Comparison of ENCODE assay signal across 40 cellular contexts in the genomic region with DNA sequence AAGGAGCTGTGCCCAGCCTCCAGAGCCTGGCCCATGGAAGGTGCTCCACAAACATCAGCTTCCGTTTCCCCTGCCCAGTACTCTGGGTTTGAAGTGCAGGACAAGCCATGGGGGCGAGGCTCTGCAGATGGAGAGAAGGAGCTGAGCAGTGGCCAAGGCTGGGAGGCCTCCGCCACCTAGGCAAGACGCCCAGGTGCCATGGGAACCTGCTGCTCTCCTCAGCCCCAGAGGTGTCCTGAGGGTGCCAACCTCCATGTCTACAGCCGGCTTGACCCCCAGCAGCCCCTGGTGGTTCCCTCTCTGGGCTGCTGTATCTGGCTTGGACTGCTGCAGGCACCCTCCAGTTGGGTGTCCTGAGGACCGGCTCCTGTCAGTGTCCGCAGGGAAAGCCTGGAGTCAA. TPM values are rescaled to one million over a fixed set of nuclear protein-coding genes. Genes with fewer than 3 reads are reported as not detected.
"Had no signal": no experiment of that assay in that cellular context is flagged by ENCODE, and none has a peak within 500 bp of the region (broad histone marks: within the 10 kb centered on the region; RNA-seq: fewer than 3 reads in every experiment).

No MANE protein-coding gene starts in this region.

- H3K4me1 Mint-ChIP-seq: activated B cell treated with CpG ODN at 0.5 μM for 24 hours had no signal

- H3K9me3 ChIP-seq: adrenal gland, ascending aorta, breast epithelium, colonic mucosa, esophagus squamous epithelium, gastroesophageal sphincter had no signal

- H3K4me3 ChIP-seq: adrenal gland, ascending aorta, breast epithelium, cardiac muscle cell, colonic mucosa, esophagus squamous epithelium, gastroesophageal sphincter had no signal

- H3K27me3 ChIP-seq: adrenal gland, ascending aorta, breast epithelium, colonic mucosa, esophagus squamous epithelium had no signal

- H3K9me3 Mint-ChIP-seq: activated B cell treated with CpG ODN at 0.5 μM for 24 hours; activated CD8-positive, alpha-beta T cell treated with anti-CD3 and anti-CD28 coated beads for 36 hours; activated naive CD4-positive, alpha-beta T cell treated with anti-CD3 and anti-CD28 coated beads for 36 hours; activated naive CD4-positive, alpha-beta T cell treated with anti-CD3 and anti-CD28 coated beads, Interleukin-2, amount 50 U/mL, for 24 hours; activated naive CD8-positive, alpha-beta T cell treated with anti-CD3 and anti-CD28 coated beads for 36 hours; activated naive CD8-positive, alpha-beta T cell treated with anti-CD3 and anti-CD28 coated beads, Interleukin-2, amount 50 U/mL, for 24 hours; activated T-cell treated with anti-CD3 and anti-CD28 coated beads, Interleukin-2, amount 50 U/mL, for 4 hours; activated T-helper 1 cell treated with anti-CD3 and anti-CD28 coated beads, Interleukin-12 subunit alpha, Interleukin-12 subunit beta, Interleukin-2, Interleukin-4 antibody, amounts not matched to agents 30 ng/mL and 10 ng/mL and 1 ng/mL, durations not matched to agents 14 hours and 24 hours and 36 hours; activated T-helper 2 cell treated with anti-CD3 and anti-CD28 coated beads, Interferon-gamma antibody, Interleukin-2, Interleukin-4, amounts not matched to agents 10 μg/mL and 5 μg/mL and 100 μg/mL, durations not matched to agents 14 hours and 24 hours and 36 hours; T-helper 2 cell treated with Interferon-gamma antibody and Interleukin-4, amounts not matched to agents 5 μg/mL and 100 μg/mL, for 36 hours had no signal

- DNase-seq: activated B cell treated with CpG ODN at 0.5 μM for 24 hours; activated CD4-positive, alpha-beta T cell treated with anti-CD3 and anti-CD28 coated beads for 48 hours; activated CD4-positive, alpha-beta T cell treated with anti-CD3 and anti-CD28 coated beads, Interleukin-2, amount 50 U/mL, for 1 hour; activated CD4-positive, alpha-beta T cell treated with anti-CD3 and anti-CD28 coated beads, Interleukin-2, amount 50 U/mL, for 48 hours; activated CD8-positive, alpha-beta memory T cell treated with anti-CD3 and anti-CD28 coated beads for 24 hours; activated CD8-positive, alpha-beta T cell treated with anti-CD3 and anti-CD28 coated beads for 36 hours; activated effector memory CD4-positive, alpha-beta T cell treated with anti-CD3 and anti-CD28 coated beads, Interleukin-2, amount 50 U/mL, for 16 hours; activated naive CD4-positive, alpha-beta T cell treated with anti-CD3 and anti-CD28 coated beads for 36 hours; activated naive CD8-positive, alpha-beta T cell treated with anti-CD3 and anti-CD28 coated beads for 36 hours; activated naive CD8-positive, alpha-beta T cell treated with anti-CD3 and anti-CD28 coated beads, Interleukin-2, amount 50 U/mL, for 24 hours; activated T-cell treated with anti-CD3 and anti-CD28 coated beads, Interleukin-2, amount 50 U/mL, for 4 hours; adrenal gland; amygdala; central memory CD4-positive, alpha-beta T cell; cerebellar nuclear complex; colonic mucosa; effector CD8-positive, alpha-beta T cell; esophagus squamous epithelium; foreskin melanocyte; T-helper 1 cell; T-helper 17 cell; T1000; WERI-Rb-1 had no signal

- ATAC-seq: activated CD4-positive, CD25-positive, alpha-beta regulatory T cell treated with anti-CD3 and anti-CD28 coated beads, Interleukin-2, amount 50 U/mL, for 24 hours; activated CD8-positive, alpha-beta T cell treated with anti-CD3 and anti-CD28 coated beads for 36 hours; activated naive CD8-positive, alpha-beta T cell treated with anti-CD3 and anti-CD28 coated beads, Interleukin-2, amount 50 U/mL, for 24 hours; activated T-cell treated with anti-CD3 and anti-CD28 coated beads, Interleukin-2, amount 50 U/mL, for 4 hours; gastroesophageal sphincter; T-helper 17 cell had no signal

- H3K4me1 ChIP-seq: adrenal gland, ascending aorta, colonic mucosa had no signal

- H3K36me3 Mint-ChIP-seq: activated naive CD4-positive, alpha-beta T cell treated with anti-CD3 and anti-CD28 coated beads, Interleukin-2, amount 50 U/mL, for 24 hours; activated naive CD8-positive, alpha-beta T cell treated with anti-CD3 and anti-CD28 coated beads for 36 hours; brain had no signal

- H3K4me3 Mint-ChIP-seq: activated B cell treated with CpG ODN at 0.5 μM for 24 hours; activated CD8-positive, alpha-beta T cell treated with anti-CD3 and anti-CD28 coated beads for 36 hours; activated naive CD4-positive, alpha-beta T cell treated with anti-CD3 and anti-CD28 coated beads for 36 hours; activated naive CD4-positive, alpha-beta T cell treated with anti-CD3 and anti-CD28 coated beads, Interleukin-2, amount 50 U/mL, for 24 hours; activated naive CD8-positive, alpha-beta T cell treated with anti-CD3 and anti-CD28 coated beads for 36 hours; activated naive CD8-positive, alpha-beta T cell treated with anti-CD3 and anti-CD28 coated beads, Interleukin-2, amount 50 U/mL, for 24 hours; activated T-cell treated with anti-CD3 and anti-CD28 coated beads, Interleukin-2, amount 50 U/mL, for 4 hours; activated T-helper 1 cell treated with anti-CD3 and anti-CD28 coated beads, Interleukin-12 subunit alpha, Interleukin-12 subunit beta, Interleukin-2, Interleukin-4 antibody, amounts not matched to agents 30 ng/mL and 10 ng/mL and 1 ng/mL, durations not matched to agents 14 hours and 24 hours and 36 hours; brain; T-helper 17 cell; T-helper 2 cell treated with Interferon-gamma antibody and Interleukin-4, amounts not matched to agents 5 μg/mL and 100 μg/mL, for 36 hours had no signal

- H3K27ac Mint-ChIP-seq: activated B cell treated with CpG ODN at 0.5 μM for 24 hours; activated CD8-positive, alpha-beta T cell treated with anti-CD3 and anti-CD28 coated beads for 36 hours; activated naive CD4-positive, alpha-beta T cell treated with anti-CD3 and anti-CD28 coated beads for 36 hours; activated naive CD8-positive, alpha-beta T cell treated with anti-CD3 and anti-CD28 coated beads for 36 hours; activated naive CD8-positive, alpha-beta T cell treated with anti-CD3 and anti-CD28 coated beads, Interleukin-2, amount 50 U/mL, for 24 hours; activated T-helper 1 cell treated with anti-CD3 and anti-CD28 coated beads, Interleukin-12 subunit alpha, Interleukin-12 subunit beta, Interleukin-2, Interleukin-4 antibody, amounts not matched to agents 30 ng/mL and 10 ng/mL and 1 ng/mL, durations not matched to agents 14 hours and 24 hours and 36 hours; activated T-helper 2 cell treated with anti-CD3 and anti-CD28 coated beads, Interferon-gamma antibody, Interleukin-2, Interleukin-4, amounts not matched to agents 10 μg/mL and 5 μg/mL and 100 μg/mL, durations not matched to agents 14 hours and 24 hours and 36 hours; brain; T-helper 17 cell; T-helper 2 cell treated with Interferon-gamma antibody and Interleukin-4, amounts not matched to agents 5 μg/mL and 100 μg/mL, for 36 hours had no signal

- H3K27ac ChIP-seq: adrenal gland, ascending aorta, cardiac muscle cell, colonic mucosa, epithelial cell of prostate, gastroesophageal sphincter, WERI-Rb-1 had no signal

- H3K27me3 Mint-ChIP-seq: activated CD8-positive, alpha-beta T cell treated with anti-CD3 and anti-CD28 coated beads for 36 hours; activated naive CD8-positive, alpha-beta T cell treated with anti-CD3 and anti-CD28 coated beads for 36 hours; activated naive CD8-positive, alpha-beta T cell treated with anti-CD3 and anti-CD28 coated beads, Interleukin-2, amount 50 U/mL, for 24 hours had no signal

- H3K36me3 ChIP-seq: adrenal gland, ascending aorta, breast epithelium, cardiac muscle cell, colonic mucosa, esophagus squamous epithelium, gastroesophageal sphincter, WERI-Rb-1 had no signal

RNA-seq across cellular contexts. Expression of gene KRT71, which starts 12.4 kb away (rescaled TPM):
- total RNA-seq: activated B cell treated with CpG ODN at 0.5 μM for 24 hours; activated CD8-positive, alpha-beta T cell treated with anti-CD3 and anti-CD28 coated beads for 36 hours; activated naive CD4-positive, alpha-beta T cell treated with anti-CD3 and anti-CD28 coated beads for 36 hours; activated naive CD8-positive, alpha-beta T cell treated with anti-CD3 and anti-CD28 coated beads for 36 hours; activated T-cell treated with anti-CD3 and anti-CD28 coated beads, Interleukin-2, amount 50 U/mL, for 4 hours; activated T-helper 1 cell treated with anti-CD3 and anti-CD28 coated beads, Interleukin-12 subunit alpha, Interleukin-12 subunit beta, Interleukin-2, Interleukin-4 antibody, amounts not matched to agents 30 ng/mL and 10 ng/mL and 1 ng/mL, durations not matched to agents 14 hours and 24 hours and 36 hours; activated T-helper 2 cell treated with anti-CD3 and anti-CD28 coated beads, Interferon-gamma antibody, Interleukin-2, Interleukin-4, amounts not matched to agents 10 μg/mL and 5 μg/mL and 100 μg/mL, durations not matched to agents 14 hours and 24 hours and 36 hours; adrenal gland; ascending aorta; cardiac muscle cell; colonic mucosa; dermis microvascular lymphatic vessel endothelial cell; endothelial cell of umbilical vein; esophagus squamous epithelium; fibroblast of lung; fibroblast of villous mesenchyme; gastroesophageal sphincter; glomerular endothelial cell; T-helper 17 cell had no signal
- polyA plus RNA-seq: adrenal gland, cardiac muscle cell, endothelial cell of umbilical vein, esophagus, fibroblast of lung had no signal

RNA-seq across cellular contexts. Expression of gene KRT5, which starts 20.3 kb away (rescaled TPM):
- total RNA-seq: activated B cell treated with CpG ODN at 0.5 μM for 24 hours; activated CD8-positive, alpha-beta T cell treated with anti-CD3 and anti-CD28 coated beads for 36 hours; activated naive CD4-positive, alpha-beta T cell treated with anti-CD3 and anti-CD28 coated beads for 36 hours; activated naive CD8-positive, alpha-beta T cell treated with anti-CD3 and anti-CD28 coated beads for 36 hours; activated T-cell treated with anti-CD3 and anti-CD28 coated beads, Interleukin-2, amount 50 U/mL, for 4 hours; activated T-helper 1 cell treated with anti-CD3 and anti-CD28 coated beads, Interleukin-12 subunit alpha, Interleukin-12 subunit beta, Interleukin-2, Interleukin-4 antibody, amounts not matched to agents 30 ng/mL and 10 ng/mL and 1 ng/mL, durations not matched to agents 14 hours and 24 hours and 36 hours; activated T-helper 2 cell treated with anti-CD3 and anti-CD28 coated beads, Interferon-gamma antibody, Interleukin-2, Interleukin-4, amounts not matched to agents 10 μg/mL and 5 μg/mL and 100 μg/mL, durations not matched to agents 14 hours and 24 hours and 36 hours; cardiac muscle cell; colonic mucosa; fibroblast of lung; glomerular endothelial cell; T-helper 17 cell had no signal

RNA-seq across cellular contexts. Expression of gene KRT74, which starts 33.1 kb away (rescaled TPM):
- total RNA-seq: activated B cell treated with CpG ODN at 0.5 μM for 24 hours; activated CD8-positive, alpha-beta T cell treated with anti-CD3 and anti-CD28 coated beads for 36 hours; activated naive CD4-positive, alpha-beta T cell treated with anti-CD3 and anti-CD28 coated beads for 36 hours; activated naive CD8-positive, alpha-beta T cell treated with anti-CD3 and anti-CD28 coated beads for 36 hours; activated T-cell treated with anti-CD3 and anti-CD28 coated beads, Interleukin-2, amount 50 U/mL, for 4 hours; activated T-helper 1 cell treated with anti-CD3 and anti-CD28 coated beads, Interleukin-12 subunit alpha, Interleukin-12 subunit beta, Interleukin-2, Interleukin-4 antibody, amounts not matched to agents 30 ng/mL and 10 ng/mL and 1 ng/mL, durations not matched to agents 14 hours and 24 hours and 36 hours; activated T-helper 2 cell treated with anti-CD3 and anti-CD28 coated beads, Interferon-gamma antibody, Interleukin-2, Interleukin-4, amounts not matched to agents 10 μg/mL and 5 μg/mL and 100 μg/mL, durations not matched to agents 14 hours and 24 hours and 36 hours; adrenal gland; ascending aorta; breast epithelium; cardiac muscle cell; colonic mucosa; dermis microvascular lymphatic vessel endothelial cell; endothelial cell of umbilical vein; fibroblast of lung; fibroblast of villous mesenchyme; gastroesophageal sphincter; glomerular endothelial cell; T-helper 17 cell had no signal
- polyA plus RNA-seq: adrenal gland, cardiac muscle cell, endothelial cell of umbilical vein, fibroblast of lung had no signal

RNA-seq across cellular contexts. Expression of gene KRT6A, which starts 47.5 kb away (rescaled TPM):
- total RNA-seq: activated B cell treated with CpG ODN at 0.5 μM for 24 hours; activated CD8-positive, alpha-beta T cell treated with anti-CD3 and anti-CD28 coated beads for 36 hours; activated naive CD4-positive, alpha-beta T cell treated with anti-CD3 and anti-CD28 coated beads for 36 hours; activated naive CD8-positive, alpha-beta T cell treated with anti-CD3 and anti-CD28 coated beads for 36 hours; activated T-cell treated with anti-CD3 and anti-CD28 coated beads, Interleukin-2, amount 50 U/mL, for 4 hours; activated T-helper 1 cell treated with anti-CD3 and anti-CD28 coated beads, Interleukin-12 subunit alpha, Interleukin-12 subunit beta, Interleukin-2, Interleukin-4 antibody, amounts not matched to agents 30 ng/mL and 10 ng/mL and 1 ng/mL, durations not matched to agents 14 hours and 24 hours and 36 hours; activated T-helper 2 cell treated with anti-CD3 and anti-CD28 coated beads, Interferon-gamma antibody, Interleukin-2, Interleukin-4, amounts not matched to agents 10 μg/mL and 5 μg/mL and 100 μg/mL, durations not matched to agents 14 hours and 24 hours and 36 hours; cardiac muscle cell; colonic mucosa; dermis microvascular lymphatic vessel endothelial cell; fibroblast of lung; fibroblast of villous mesenchyme; glomerular endothelial cell; T-helper 17 cell had no signal
- polyA plus RNA-seq: endothelial cell of umbilical vein had no signal
